In genomic region chr1:48202030-48202752, GRCh38 we compare ENCODE assay signal across 8 cellular contexts. TPM values are rescaled to one million over a fixed set of nuclear protein-coding genes. Genes with fewer than 3 reads are reported as not detected.
DNase-seq lines count a peak whose midpoint lies in the region; ATAC-seq, FAIRE-seq and TF ChIP-seq lines count a peak whose summit lies in the region.

No MANE protein-coding gene starts in this region.

- no peak overlapping the region for H3K27ac Mint-ChIP-seq in activated T-helper 17 cell treated with anti-CD3 and anti-CD28 coated beads, Interleukin-2, amount 50 U/mL, for 72 hours

- FAIRE-seq in pancreas (lab: Jason Lieb, UNC) (peak; percentile 79), urothelium cell line (lab: Jason Lieb, UNC) (no peak)

- no peaks in the 10 kb centered on the region for H3K9me3 ChIP-seq in pancreas

- no peaks in the 10 kb centered on the region for H3K36me3 Mint-ChIP-seq in activated T-helper 17 cell treated with anti-CD3 and anti-CD28 coated beads, Interleukin-2, amount 50 U/mL, for 72 hours (ENCODE audit: low read depth)

- H3K4me3 ChIP-seq in pancreas, result no peak overlapping the region

- H3K4me1 Mint-ChIP-seq in activated T-helper 17 cell treated with anti-CD3 and anti-CD28 coated beads, Interleukin-2, amount 50 U/mL, for 72 hours, result no peaks in the 10 kb centered on the region

- no peaks in the 10 kb centered on the region for H3K4me1 ChIP-seq in pancreas

- H3K27me3 ChIP-seq in pancreas, result no peaks in the 10 kb centered on the region

- TF ChIP-seq CTCF in LNCAP (IDR thresholded peaks at IDR 0.05), result peak; percentile 87
- peak; percentile 49 to 67 (median 59) for TF ChIP-seq CTCF in pancreas (IDR thresholded peaks at IDR 0.05)

- ATAC-seq in activated T-helper 17 cell treated with anti-CD3 and anti-CD28 coated beads, Interleukin-2, amount 50 U/mL, for 72 hours (replicated peaks), result peak; percentile 49
- peak; percentile 83 to 95 (median 89) for ATAC-seq in pancreas

- peak; percentile 64 for DNase-seq in SIG-M5 treated with dmso at 0.1 percent for 504 hours (lab: John Stamatoyannopoulos, UW; ENCODE audit: unreplicated experiment)
- no peak for DNase-seq in SIG-M5 (lab: John Stamatoyannopoulos, UW)
- DNase-seq in RPMI8226, result peak; percentile 64
- DNase-seq in globus pallidus (ENCODE audit: low spot score), result peak; percentile 55
- peak in 5 of 6 donors; percentile 45 to 86 (median 66) for DNase-seq in pancreas
- DNase-seq in urothelium cell line (ENCODE audit: low spot score), result peak; percentile 69

- 8 to 10% methylated on average over 7 of the region's 7 CpGs for WGBS in pancreas, 2 donors

- H3K9me3 Mint-ChIP-seq in activated T-helper 17 cell treated with anti-CD3 and anti-CD28 coated beads, Interleukin-2, amount 50 U/mL, for 72 hours, result no peaks in the 10 kb centered on the region

- H3K27me3 Mint-ChIP-seq in activated T-helper 17 cell treated with anti-CD3 and anti-CD28 coated beads, Interleukin-2, amount 50 U/mL, for 72 hours, result peaks cover 12% of the 10 kb centered on the region

- no peak overlapping the region for H3K4me3 Mint-ChIP-seq in activated T-helper 17 cell treated with anti-CD3 and anti-CD28 coated beads, Interleukin-2, amount 50 U/mL, for 72 hours

- no peaks in the 10 kb centered on the region for H3K36me3 ChIP-seq in pancreas

- H3K27ac ChIP-seq in pancreas, result no peak overlapping the region

- intact Hi-C loops in pancreas (cut with DNase I), result loop anchor here in 2 of 3 donors (5.0 to 10.0 kb wide), 2 partner anchors 95 to 97 kb away; no protein-coding TSS in a partner anchor

RNA-seq across cellular contexts. Expression of gene SLC5A9, which starts 20.3 kb away (rescaled TPM):
- total RNA-seq in activated T-helper 17 cell treated with anti-CD3 and anti-CD28 coated beads, Interleukin-2, amount 50 U/mL, for 72 hours, result not detected
- total RNA-seq in pancreas, result 1 to 10 TPM; 1.4 to 6.0 (median 3.9) TPM
- polyA plus RNA-seq in pancreas, result 10 to 100 TPM in 1 of 2 donors, 1 to 10 TPM in 1; 9.5 to 20.9 TPM
